In genomic region chr17:48004973-48005372, GRCh38 we compare ENCODE assay signal across 3 cellular contexts.
TF ChIP-seq lines count a peak whose summit lies in the region.

No MANE protein-coding gene starts in this region.

TF ChIP-seq in IMR-90, 13 proteins besides CTCF, POLR2A, EP300 and RAD21:
- TF ChIP-seq NFE2L2 (IDR thresholded peaks at IDR 0.05; ENCODE audit: low read depth, low read length): no peak
- no peak for TF ChIP-seq BHLHE40 (IDR thresholded peaks at IDR 0.05; ENCODE audit: low read depth, low read length)
- TF ChIP-seq CEBPB (IDR thresholded peaks at IDR 0.05; ENCODE audit: low read depth, low read length): no peak
- no peak for TF ChIP-seq USF2 (IDR thresholded peaks at IDR 0.05; ENCODE audit: low read depth, low read length)
- no peak for TF ChIP-seq MXI1 (IDR thresholded peaks at IDR 0.05; ENCODE audit: borderline replicate concordance, low read depth, low read length)
- no peak for TF ChIP-seq RFX5 (IDR thresholded peaks at IDR 0.05; ENCODE audit: low read depth, low read length)
- no peak for TF ChIP-seq ELK1 (IDR thresholded peaks at IDR 0.05; ENCODE audit: borderline replicate concordance, low read depth, low read length)
- TF ChIP-seq SMC3 (IDR thresholded peaks at IDR 0.05; ENCODE audit: low read depth, low read length): no peak
- TF ChIP-seq RCOR1 (IDR thresholded peaks at IDR 0.05; ENCODE audit: insufficient replicate concordance, low read length): no peak
- TF ChIP-seq FOS (IDR thresholded peaks at IDR 0.05; ENCODE audit: low read depth, low read length): no peak
- no peak for TF ChIP-seq MAFK (IDR thresholded peaks at IDR 0.05; ENCODE audit: low read depth, low read length)
- no peak for TF ChIP-seq MAZ (IDR thresholded peaks at IDR 0.05; ENCODE audit: borderline replicate concordance, low read depth, low read length)
- no peak for TF ChIP-seq CHD1 (IDR thresholded peaks at IDR 0.05; ENCODE audit: low read depth, low read length)

TF ChIP-seq in K562, 482 proteins besides CTCF, POLR2A, EP300 and RAD21 (continues in another document):
- TF ChIP-seq, protein P1, sequence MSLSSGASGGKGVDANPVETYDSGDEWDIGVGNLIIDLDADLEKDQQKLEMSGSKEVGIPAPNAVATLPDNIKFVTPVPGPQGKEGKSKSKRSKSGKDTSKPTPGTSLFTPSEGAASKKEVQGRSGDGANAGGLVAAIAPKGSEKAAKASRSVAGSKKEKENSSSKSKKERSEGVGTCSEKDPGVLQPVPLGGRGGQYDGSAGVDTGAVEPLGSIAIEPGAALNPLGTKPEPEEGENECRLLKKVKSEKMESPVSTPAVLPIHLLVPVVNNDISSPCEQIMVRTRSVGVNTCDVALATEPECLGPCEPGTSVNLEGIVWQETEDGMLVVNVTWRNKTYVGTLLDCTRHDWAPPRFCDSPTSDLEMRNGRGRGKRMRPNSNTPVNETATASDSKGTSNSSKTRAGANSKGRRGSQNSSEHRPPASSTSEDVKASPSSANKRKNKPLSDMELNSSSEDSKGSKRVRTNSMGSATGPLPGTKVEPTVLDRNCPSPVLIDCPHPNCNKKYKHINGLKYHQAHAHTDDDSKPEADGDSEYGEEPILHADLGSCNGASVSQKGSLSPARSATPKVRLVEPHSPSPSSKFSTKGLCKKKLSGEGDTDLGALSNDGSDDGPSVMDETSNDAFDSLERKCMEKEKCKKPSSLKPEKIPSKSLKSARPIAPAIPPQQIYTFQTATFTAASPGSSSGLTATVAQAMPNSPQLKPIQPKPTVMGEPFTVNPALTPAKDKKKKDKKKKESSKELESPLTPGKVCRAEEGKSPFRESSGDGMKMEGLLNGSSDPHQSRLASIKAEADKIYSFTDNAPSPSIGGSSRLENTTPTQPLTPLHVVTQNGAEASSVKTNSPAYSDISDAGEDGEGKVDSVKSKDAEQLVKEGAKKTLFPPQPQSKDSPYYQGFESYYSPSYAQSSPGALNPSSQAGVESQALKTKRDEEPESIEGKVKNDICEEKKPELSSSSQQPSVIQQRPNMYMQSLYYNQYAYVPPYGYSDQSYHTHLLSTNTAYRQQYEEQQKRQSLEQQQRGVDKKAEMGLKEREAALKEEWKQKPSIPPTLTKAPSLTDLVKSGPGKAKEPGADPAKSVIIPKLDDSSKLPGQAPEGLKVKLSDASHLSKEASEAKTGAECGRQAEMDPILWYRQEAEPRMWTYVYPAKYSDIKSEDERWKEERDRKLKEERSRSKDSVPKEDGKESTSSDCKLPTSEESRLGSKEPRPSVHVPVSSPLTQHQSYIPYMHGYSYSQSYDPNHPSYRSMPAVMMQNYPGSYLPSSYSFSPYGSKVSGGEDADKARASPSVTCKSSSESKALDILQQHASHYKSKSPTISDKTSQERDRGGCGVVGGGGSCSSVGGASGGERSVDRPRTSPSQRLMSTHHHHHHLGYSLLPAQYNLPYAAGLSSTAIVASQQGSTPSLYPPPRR (CRISPR knock-in tag; IDR thresholded peaks at IDR 0.05; ENCODE audit: borderline replicate concordance): no peak
- no peak for TF ChIP-seq KLF16 (IDR thresholded peaks at IDR 0.05)
- no peak for TF ChIP-seq PRDM10 (IDR thresholded peaks at IDR 0.05; ENCODE audit: partially characterized antibody)
- TF ChIP-seq, protein P2, sequence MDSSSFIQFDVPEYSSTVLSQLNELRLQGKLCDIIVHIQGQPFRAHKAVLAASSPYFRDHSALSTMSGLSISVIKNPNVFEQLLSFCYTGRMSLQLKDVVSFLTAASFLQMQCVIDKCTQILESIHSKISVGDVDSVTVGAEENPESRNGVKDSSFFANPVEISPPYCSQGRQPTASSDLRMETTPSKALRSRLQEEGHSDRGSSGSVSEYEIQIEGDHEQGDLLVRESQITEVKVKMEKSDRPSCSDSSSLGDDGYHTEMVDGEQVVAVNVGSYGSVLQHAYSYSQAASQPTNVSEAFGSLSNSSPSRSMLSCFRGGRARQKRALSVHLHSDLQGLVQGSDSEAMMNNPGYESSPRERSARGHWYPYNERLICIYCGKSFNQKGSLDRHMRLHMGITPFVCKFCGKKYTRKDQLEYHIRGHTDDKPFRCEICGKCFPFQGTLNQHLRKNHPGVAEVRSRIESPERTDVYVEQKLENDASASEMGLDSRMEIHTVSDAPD (CRISPR knock-in tag; IDR thresholded peaks at IDR 0.05): no peak
- no peak for TF ChIP-seq HDAC6 (IDR thresholded peaks at IDR 0.05; ENCODE audit: low read depth, low read length)
- TF ChIP-seq MXD1 (CRISPR knock-in tag; IDR thresholded peaks at IDR 0.05; ENCODE audit: borderline replicate concordance, poor library complexity, severe bottlenecking): no peak
- no peak for TF ChIP-seq ILF3 (IDR thresholded peaks at IDR 0.05; ENCODE audit: borderline replicate concordance)
- TF ChIP-seq GABPB2 (CRISPR knock-in tag; conservative IDR thresholded peaks at IDR 0.05): no peak
- TF ChIP-seq ZNF444 (CRISPR knock-in tag; IDR thresholded peaks at IDR 0.05): no peak
- TF ChIP-seq RUNX1 (IDR thresholded peaks at IDR 0.05; ENCODE audit: low read depth): no peak
- TF ChIP-seq ZNF764 (CRISPR knock-in tag; IDR thresholded peaks at IDR 0.05; ENCODE audit: low read depth): no peak

TF ChIP-seq in HEK293T, 16 proteins besides CTCF, POLR2A, EP300 and RAD21:
- TF ChIP-seq BHLHE40 (IDR thresholded peaks at IDR 0.05; ENCODE audit: borderline replicate concordance): no peak
- no peak for TF ChIP-seq FOXM1 (IDR thresholded peaks at IDR 0.05; ENCODE audit: borderline replicate concordance)
- TF ChIP-seq LEF1 (IDR thresholded peaks at IDR 0.05; ENCODE audit: borderline replicate concordance): no peak
- TF ChIP-seq NFRKB (IDR thresholded peaks at IDR 0.05): no peak
- TF ChIP-seq ARNT (IDR thresholded peaks at IDR 0.05): no peak
- no peak for TF ChIP-seq L3MBTL2 (conservative IDR thresholded peaks at IDR 0.05)
- TF ChIP-seq HDGF (IDR thresholded peaks at IDR 0.05; ENCODE audit: borderline replicate concordance): no peak
- TF ChIP-seq SUZ12 (IDR thresholded peaks at IDR 0.05): no peak
- TF ChIP-seq ZNF384 (IDR thresholded peaks at IDR 0.05): no peak
